ENCODE assay signal across 8 cellular contexts in the genomic region with DNA sequence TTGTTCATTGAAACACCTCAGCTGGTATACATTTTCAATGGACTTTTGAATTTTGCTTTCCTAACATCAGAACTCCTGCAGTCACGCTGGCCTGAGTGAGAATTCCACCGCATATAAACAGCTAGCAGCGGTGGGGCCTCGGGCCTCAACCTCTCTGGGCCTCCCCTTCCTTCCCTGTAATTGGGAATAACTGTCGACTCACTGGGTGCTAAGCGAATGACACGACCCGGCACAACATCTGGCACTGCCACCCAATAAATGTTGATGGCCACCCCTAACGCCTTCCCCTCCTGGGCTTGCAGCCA. TPM values are rescaled to one million over a fixed set of nuclear protein-coding genes. Genes with fewer than 3 reads are reported as not detected.
A peak's percentile ranks its signal among the peaks of the same experiment; 100 is the strongest.
DNase-seq lines count a peak whose midpoint lies in the region; ATAC-seq and TF ChIP-seq lines count a peak whose summit lies in the region.

No MANE protein-coding gene starts in this region.

- peak overlapping the region; percentile 95 for H3K9ac ChIP-seq in IMR-90 (ENCODE audit: low read depth, low read length)

- no peak for TF ChIP-seq POLR2A in IMR-90 (IDR thresholded peaks at IDR 0.05; ENCODE audit: low read depth, low read length)

- TSS peak; percentile 78 for BruUV-seq in A673 (replicated peaks; lab: Mats Ljungman, UMichigan)
- TSS peak; percentile 52 for BruUV-seq in IMR-90 (replicated peaks; lab: Mats Ljungman, UMichigan)

- WGBS in IMR-90 (ENCODE audit: extremely low coverage in 2 of 2, insufficient read length in 1 of 2), 2 experiments = 0% methylated on average over 1 of the region's 9 CpGs; no CpG with 5 or more reads in 1 of the 2 experiments
- 3 to 4% methylated on average over 4 to 9 of the region's 9 CpGs for WGBS in mesodermal cell (ENCODE audit: insufficient coverage in 2 of 2), 2 experiments

- DNase-seq in A673 (ENCODE audit: low spot score) (no peak), IMR-90 (no peak), caudate nucleus (lab: John Stamatoyannopoulos, UW) (peak in 2 of 61 donors; percentile 27 to 30), GM13977 (ENCODE audit: low spot score) (no peak), NCI-H1417 treated with DMSO at 0.1 percent for 48 hours (lab: John Stamatoyannopoulos, UW) (no peak), GM13976 (ENCODE audit: low spot score) (no peak)

- peak overlapping the region; percentile 93 for H3K4me3 ChIP-seq in A673 (ENCODE audit: low read depth, low read length, poor library complexity, severe bottlenecking)
- peak overlapping the region; percentile 76 for H3K4me3 ChIP-seq in IMR-90 (ENCODE audit: insufficient read depth, low read depth, low read length)
- peak overlapping the region; percentile 88 for H3K4me3 ChIP-seq in mesodermal cell (ENCODE audit: extremely low read depth, insufficient read depth, low read length, poor library complexity, severe bottlenecking)

- H4K20me1 ChIP-seq in IMR-90 (ENCODE audit: insufficient read depth, low read length) = no peaks in the 10 kb centered on the region

- peak overlapping the region; percentile 93 for H4K91ac ChIP-seq in IMR-90 (ENCODE audit: insufficient read depth, low read depth, low read length)

- H3K9me3 ChIP-seq in A673 (ENCODE audit: low read depth, low read length, poor library complexity, severe bottlenecking) = no peaks in the 10 kb centered on the region
- H3K9me3 ChIP-seq in IMR-90 (ENCODE audit: control insufficient read depth, insufficient read depth, low read length) = no peaks in the 10 kb centered on the region
- no peaks in the 10 kb centered on the region for H3K9me3 ChIP-seq in mesodermal cell (ENCODE audit: control insufficient read depth, low read length)

- peak; percentile 4 for ATAC-seq in IMR-90 (ENCODE audit: low read depth)
- no peak for ATAC-seq in HG02885 (IDR thresholded peaks at IDR 0.05; ENCODE audit: poor library complexity, unreplicated experiment)

- H4K8ac ChIP-seq in IMR-90 (ENCODE audit: low read depth in 2 of 2, low read length in 2 of 2) = peak overlapping the region; percentile 98 to 100

- H4K5ac ChIP-seq in IMR-90 (ENCODE audit: low read depth, low read length) = peak overlapping the region; percentile 80

- H3K27me3 ChIP-seq in A673 (replicated peaks; ENCODE audit: insufficient read depth, low read depth, low read length, poor library complexity) = no peaks in the 10 kb centered on the region
- no peaks in the 10 kb centered on the region for H3K27me3 ChIP-seq in IMR-90 (ENCODE audit: control insufficient read depth, insufficient read depth, low read length)

- intact Hi-C loops in A673 (cut with micrococcal nuclease; ENCODE audit: unreplicated experiment) = no loop called here
- intact Hi-C loops in IMR-90 (cut with micrococcal nuclease) = no loop called here

- H2BK20ac ChIP-seq in IMR-90 (ENCODE audit: low read depth, low read length) = no peak overlapping the region

- POLR2A ChIA-PET in A673 (lab: Charles Lee; ENCODE audit: low non-redundant PET) = no interaction called here
- POLR2A ChIA-PET in IMR-90 (lab: Charles Lee; ENCODE audit: unreplicated experiment) = interaction anchor here (1.1 kb wide), 1 partner anchor 10 kb away, joined by 8 read pairs; no protein-coding TSS in a partner anchor

- H2BK5ac ChIP-seq in IMR-90 (ENCODE audit: low read depth, low read length, poor library complexity, severe bottlenecking) = peak overlapping the region; percentile 66

- TF ChIP-seq RAD21 in IMR-90 (IDR thresholded peaks at IDR 0.05; ENCODE audit: low read length) = no peak

- H3K4me1 ChIP-seq in A673 (ENCODE audit: insufficient read depth, low read length, poor library complexity, severe bottlenecking) = no peaks in the 10 kb centered on the region
- peaks cover 2% of the 10 kb centered on the region; the same call in 1 of the 2 replicates for H3K4me1 ChIP-seq in IMR-90 (ENCODE audit: control insufficient read depth, insufficient read depth, low read length)
- H3K4me1 ChIP-seq in mesodermal cell (ENCODE audit: control insufficient read depth, insufficient read depth, low read length, poor library complexity, severe bottlenecking) = peaks cover 6% of the 10 kb centered on the region

- peak overlapping the region; percentile 78 for H3K4me2 ChIP-seq in IMR-90 (ENCODE audit: low read depth, low read length)

- H2AK9ac ChIP-seq in IMR-90 (replicated peaks; ENCODE audit: low read depth, low read length, poor library complexity) = peak overlapping the region; percentile 98

- H3K79me1 ChIP-seq in IMR-90 (ENCODE audit: low read depth in 1 of 2, low read length in 2 of 2) = peaks cover 12 to 40% of the 10 kb centered on the region in 2 experiments

- H3K18ac ChIP-seq in IMR-90 (ENCODE audit: low read depth, low read length) = peak overlapping the region; percentile 19

- peak overlapping the region; percentile 90 for H3K27ac ChIP-seq in A673 (ENCODE audit: low read depth, low read length, poor library complexity, severe bottlenecking)
- H3K27ac ChIP-seq in IMR-90 (ENCODE audit: insufficient read depth, low read length) = peak overlapping the region; percentile 89
- peak overlapping the region; percentile 93 for H3K27ac ChIP-seq in caudate nucleus (ENCODE audit: low read depth, low read length)
- H3K27ac ChIP-seq in mesodermal cell (ENCODE audit: low read depth, low read length, severe bottlenecking) = peak overlapping the region; percentile 94

- in situ Hi-C loops in IMR-90 (cut with MboI; ENCODE audit: low sequenced_read_pairs) = no loop called here
- in situ Hi-C loops in GM13977 (cut with MboI; ENCODE audit: low pct_unique_long_range_greater_than_20kb, low sequenced_read_pairs, unreplicated experiment) = loop anchor here (25.0 kb wide), 1 partner anchor 464 kb away; no protein-coding TSS in a partner anchor
- in situ Hi-C loops in GM13976 (cut with MboI; ENCODE audit: low sequenced_read_pairs, unreplicated experiment) = no loop called here

- dilution Hi-C loops in IMR-90 (cut with HindIII; ENCODE audit: low sequenced_read_pairs, unreplicated experiment) = no loop called here

- peak overlapping the region; percentile 99 for H3K14ac ChIP-seq in IMR-90 (replicated peaks; ENCODE audit: low read depth, low read length)

- peak overlapping the region; percentile 88 for H2AK5ac ChIP-seq in IMR-90 (ENCODE audit: low read depth, low read length)

- no peaks in the 10 kb centered on the region for H3K9me1 ChIP-seq in IMR-90 (ENCODE audit: insufficient read depth, low read length)

- CTCF ChIA-PET in A673 (lab: Charles Lee) = no interaction called here
- CTCF ChIA-PET in IMR-90 (lab: Yijun Ruan, JAX) = no interaction called here

- peak overlapping the region; percentile 100 for H2AFZ ChIP-seq in IMR-90 (replicated peaks; ENCODE audit: low read length, poor library complexity)

- H3K36me3 ChIP-seq in A673 (ENCODE audit: insufficient read depth, low read length, poor library complexity, severe bottlenecking) = peaks cover 16% of the 10 kb centered on the region
- peaks cover 8% of the 10 kb centered on the region for H3K36me3 ChIP-seq in IMR-90 (ENCODE audit: control insufficient read depth, insufficient read depth, low read length)
- peaks cover 28% of the 10 kb centered on the region for H3K36me3 ChIP-seq in mesodermal cell (ENCODE audit: control insufficient read depth, insufficient read depth, low read length)

- H3K56ac ChIP-seq in IMR-90 (ENCODE audit: extremely low read depth, insufficient read depth, low read length) = peak overlapping the region; percentile 95

- peak overlapping the region; percentile 73; the same call in 1 of the 3 replicates for H2BK15ac ChIP-seq in IMR-90 (ENCODE audit: low read depth, low read length)

- H3K23ac ChIP-seq in IMR-90 (ENCODE audit: low read depth, low read length) = peak overlapping the region; percentile 83

- peak overlapping the region; percentile 98 for H3K4ac ChIP-seq in IMR-90 (ENCODE audit: low read depth, low read length)

- no peak for TF ChIP-seq CTCF in A673 (conservative IDR thresholded peaks at IDR 0.05; ENCODE audit: low read depth, low read length)
- no peak for TF ChIP-seq CTCF in IMR-90 (conservative IDR thresholded peaks at IDR 0.05; ENCODE audit: low read depth, low read length)
- no peak for TF ChIP-seq CTCF in GM13977 (IDR thresholded peaks at IDR 0.05; ENCODE audit: extremely low read depth, insufficient read depth, missing control alignments)
- no peak for TF ChIP-seq CTCF in GM13976 (IDR thresholded peaks at IDR 0.05; ENCODE audit: borderline replicate concordance, control extremely low read depth, extremely low read depth, insufficient read depth, missing control alignments)

- H2BK120ac ChIP-seq in IMR-90 (ENCODE audit: low read depth, low read length) = peak overlapping the region; percentile 66

TF ChIP-seq in IMR-90, 13 proteins besides CTCF, POLR2A, EP300 and RAD21 (continues in another document):
- no peak for TF ChIP-seq CHD1 (IDR thresholded peaks at IDR 0.05; ENCODE audit: low read depth, low read length)
- TF ChIP-seq BHLHE40 (IDR thresholded peaks at IDR 0.05; ENCODE audit: low read depth, low read length) = no peak
- no peak for TF ChIP-seq CEBPB (IDR thresholded peaks at IDR 0.05; ENCODE audit: low read depth, low read length)
- TF ChIP-seq SMC3 (IDR thresholded peaks at IDR 0.05; ENCODE audit: low read depth, low read length) = no peak
- TF ChIP-seq RCOR1 (IDR thresholded peaks at IDR 0.05; ENCODE audit: insufficient replicate concordance, low read length) = no peak
- TF ChIP-seq FOS (IDR thresholded peaks at IDR 0.05; ENCODE audit: low read depth, low read length) = no peak
- TF ChIP-seq NFE2L2 (IDR thresholded peaks at IDR 0.05; ENCODE audit: low read depth, low read length) = no peak
- no peak for TF ChIP-seq MAFK (IDR thresholded peaks at IDR 0.05; ENCODE audit: low read depth, low read length)
- TF ChIP-seq MXI1 (IDR thresholded peaks at IDR 0.05; ENCODE audit: borderline replicate concordance, low read depth, low read length) = no peak

RNA-seq across cellular contexts. Expression of a gene that starts 0.7 kb away (rescaled TPM):
- total RNA-seq in A673 (2021) (39.8 and 40.2 TPM in 2 replicates), IMR-90 (2012; rRNA removed) (48.2 and 57.2 TPM in 2 replicates)
- 36.0 and 43.3 TPM in 2 replicates for polyA plus RNA-seq in IMR-90 (2012; rRNA removed)
- polyA plus RNA-seq in IMR-90 (2012; cell fraction: cytosol; rRNA removed) = 46.6 and 63.4 TPM in 2 replicates
- polyA plus RNA-seq in IMR-90 (2012; cell fraction: nucleus; rRNA removed; ENCODE audit: low replicate concordance) = 28.6 and 29.2 TPM in 2 replicates
- polyA plus RNA-seq in mesodermal cell (2013, experiment 1 of 2) = 37.0 TPM
- 30.3 TPM for polyA plus RNA-seq in mesodermal cell (2013, experiment 2 of 2)

RNA-seq across cellular contexts. Expression of a gene that starts 19.5 kb away (rescaled TPM):
- 17.1 and 19.7 TPM in 2 replicates for total RNA-seq in A673 (2021)
- total RNA-seq in IMR-90 (2012; rRNA removed) = 9.9 and 11.9 TPM in 2 replicates
- polyA plus RNA-seq in IMR-90 (2012; rRNA removed) = 12.7 and 13.8 TPM in 2 replicates
- polyA plus RNA-seq in IMR-90 (2012; cell fraction: cytosol; rRNA removed) = 5.2 and 24.9 TPM in 2 replicates
- polyA plus RNA-seq in IMR-90 (2012; cell fraction: nucleus; rRNA removed; ENCODE audit: low replicate concordance) = 23.3 and 51.0 TPM in 2 replicates
- polyA plus RNA-seq in mesodermal cell (2013, experiment 1 of 2) = 9.6 TPM
- polyA plus RNA-seq in mesodermal cell (2013, experiment 2 of 2) = 8.7 TPM
